ENCODE assay signal across 1 cellular context in genomic region chr22:19719488-19720021, GRCh38.
TF ChIP-seq lines count a peak whose summit lies in the region.

No MANE protein-coding gene starts in this region.

TF ChIP-seq in H1, 55 proteins besides CTCF, POLR2A, EP300 and RAD21:
- TF ChIP-seq SUZ12 (IDR thresholded peaks at IDR 0.05; ENCODE audit: low read length) (peak; percentile 30; the same call in 1 of the 2 replicates), CHD2 (IDR thresholded peaks at IDR 0.05; ENCODE audit: low read length) (no peak)
